Comparison of ENCODE assay signal across 16 cellular contexts in genomic region chr3:106965286-106965685, GRCh38.
A peak's percentile ranks its signal among the peaks of the same experiment; 100 is the strongest.
DNase-seq lines count a peak whose midpoint lies in the region; ATAC-seq and TF ChIP-seq lines count a peak whose summit lies in the region.
"Had no signal": no experiment of that assay in that cellular context is flagged by ENCODE, and none has a peak within 500 bp of the region (broad histone marks: within the 10 kb centered on the region; RNA-seq: fewer than 3 reads in every experiment).

No MANE protein-coding gene starts in this region.

- H3K4me1 ChIP-seq in cardiac muscle cell (ENCODE audit: low read depth) (peaks cover 30% of the 10 kb centered on the region), right atrium auricular region (peaks cover 0 to 10% of the 10 kb centered on the region in 2 donors), neural progenitor cell (peaks cover 7% of the 10 kb centered on the region)
- H3K4me1 ChIP-seq: BLaER1 had no signal

- H3K9me3 ChIP-seq in cardiac muscle cell (ENCODE audit: low read depth) (no peaks in the 10 kb centered on the region), right atrium auricular region (no peaks in the 10 kb centered on the region), neural progenitor cell (ENCODE audit: low read depth) (no peaks in the 10 kb centered on the region)
- H3K9me3 ChIP-seq: BLaER1 had no signal

- H3K27me3 ChIP-seq in cardiac muscle cell (no peaks in the 10 kb centered on the region), right atrium auricular region (no peaks in the 10 kb centered on the region), neural progenitor cell (no peaks in the 10 kb centered on the region)
- H3K27me3 ChIP-seq: BLaER1 had no signal

- DNase-seq in cardiac muscle cell (ENCODE audit: low read depth in 1 of 2, low spot score in 1 of 2) (no peak), right atrium auricular region (ENCODE audit: low spot score) (no peak), neural progenitor cell (ENCODE audit: low spot score) (peak; percentile 11), DMS53 treated with DMSO at 0.1 percent for 48 hours (lab: John Stamatoyannopoulos, UW; ENCODE audit: unreplicated experiment) (no peak), omental fat pad (ENCODE audit: low spot score) (no peak)
- DNase-seq in effector CD4-positive, alpha-beta T cell, result no peak
- DNase-seq: 8988T; CD8-positive, alpha-beta T cell; NCI-H1930; NCI-H2171; NK-92 treated with Interleukin-12 subunit alpha and Interleukin-12 subunit beta, amount 100 ng/mL, for 24 hours; SHP77 treated with DMSO at 0.1 percent for 48 hours had no signal

- H3K4me1 Mint-ChIP-seq in brain (peaks cover 35% of the 10 kb centered on the region), neural progenitor cell (peaks cover 12% of the 10 kb centered on the region)

- no peaks in the 10 kb centered on the region for H3K36me3 ChIP-seq in cardiac muscle cell
- no peaks in the 10 kb centered on the region for H3K36me3 ChIP-seq in right atrium auricular region
- no peaks in the 10 kb centered on the region for H3K36me3 ChIP-seq in neural progenitor cell
- H3K36me3 ChIP-seq: BLaER1 had no signal

- peak overlapping the region in 4 of 5 experiments; percentile 1 to 57 (median 42) for H3K27ac Mint-ChIP-seq in brain
- H3K27ac Mint-ChIP-seq in neural progenitor cell, result no peak overlapping the region
- H3K27ac Mint-ChIP-seq: CD8-positive, alpha-beta T cell had no signal

- no peak for ATAC-seq in HG02870 (IDR thresholded peaks at IDR 0.05; ENCODE audit: unreplicated experiment)
- no peak for ATAC-seq in omental fat pad (ENCODE audit: low FRiP score)
- ATAC-seq: CD8-positive, alpha-beta T cell; SK-N-SH treated with all-trans-retinoic acid at 6 μM for 48 hours had no signal

- H3K4me3 ChIP-seq in cardiac muscle cell (no peak overlapping the region), right atrium auricular region (no peak overlapping the region), neural progenitor cell (no peak overlapping the region)
- H3K4me3 ChIP-seq: BLaER1 had no signal

- H3K27ac ChIP-seq in cardiac muscle cell (peak overlapping the region; percentile 41), right atrium auricular region (no peak overlapping the region), neural progenitor cell (no peak overlapping the region)
- H3K27ac ChIP-seq: BLaER1 had no signal

- H3K4me2 ChIP-seq in neural progenitor cell, result peak overlapping the region; percentile 8
- H3K4me2 ChIP-seq: BLaER1 had no signal

- H3K36me3 Mint-ChIP-seq in brain, result no peaks in the 10 kb centered on the region
- no peaks in the 10 kb centered on the region for H3K36me3 Mint-ChIP-seq in neural progenitor cell
- H3K36me3 Mint-ChIP-seq: CD8-positive, alpha-beta T cell had no signal

- H3K9me3 Mint-ChIP-seq in brain (no peaks in the 10 kb centered on the region), neural progenitor cell (no peaks in the 10 kb centered on the region)
- H3K9me3 Mint-ChIP-seq: CD8-positive, alpha-beta T cell had no signal

- no peaks in the 10 kb centered on the region for H3F3A ChIP-seq in neural progenitor cell (ENCODE audit: low read depth)

- peaks cover 3% of the 10 kb centered on the region for H3K27me3 Mint-ChIP-seq in brain
- H3K27me3 Mint-ChIP-seq in neural progenitor cell (ENCODE audit: insufficient read depth, low read depth), result peaks cover 2% of the 10 kb centered on the region

- no peaks in the 10 kb centered on the region for H3K79me2 ChIP-seq in neural progenitor cell (ENCODE audit: low read depth)

- H2AFZ ChIP-seq in neural progenitor cell (replicated peaks), result no peak overlapping the region

- no peaks in the 10 kb centered on the region for H4K20me1 ChIP-seq in neural progenitor cell (ENCODE audit: low read depth)
- H4K20me1 ChIP-seq: BLaER1 had no signal

- no peak for TF ChIP-seq CTCF in cardiac muscle cell (IDR thresholded peaks at IDR 0.05; ENCODE audit: low read depth, low read length)
- TF ChIP-seq CTCF in right atrium auricular region (IDR thresholded peaks at IDR 0.05), result no peak
- TF ChIP-seq CTCF in brain (conservative IDR thresholded peaks at IDR 0.05), result no peak
- TF ChIP-seq CTCF in neural progenitor cell (IDR thresholded peaks at IDR 0.05), result no peak
- no peak for TF ChIP-seq CTCF in omental fat pad (IDR thresholded peaks at IDR 0.05)

- no peak overlapping the region for H3K9ac ChIP-seq in neural progenitor cell
- H3K9ac ChIP-seq: BLaER1 had no signal

- peak overlapping the region in 1 of 5 experiments; percentile 2 for H3K4me3 Mint-ChIP-seq in brain
- no peak overlapping the region for H3K4me3 Mint-ChIP-seq in neural progenitor cell
- H3K4me3 Mint-ChIP-seq: CD8-positive, alpha-beta T cell had no signal
